8 cellular contexts compared by ENCODE assay signal in genomic region chr12:38138225-38139221, GRCh38.
A peak's percentile ranks its signal among the peaks of the same experiment; 100 is the strongest.
DNase-seq lines count a peak whose midpoint lies in the region; ATAC-seq and TF ChIP-seq lines count a peak whose summit lies in the region.

No MANE protein-coding gene starts in this region.

- H3K36me3 Mint-ChIP-seq in T-helper 1 cell treated with Interleukin-12 subunit alpha and Interleukin-12 subunit beta and Interleukin-4 antibody, amounts not matched to agents 30 μg/mL and 1 μg/mL, for 36 hours (ENCODE audit: low read depth) = no peaks in the 10 kb centered on the region

- H3K4me1 Mint-ChIP-seq in T-helper 1 cell treated with Interleukin-12 subunit alpha and Interleukin-12 subunit beta and Interleukin-4 antibody, amounts not matched to agents 30 μg/mL and 1 μg/mL, for 36 hours (ENCODE audit: low read depth) = peaks cover 6% of the 10 kb centered on the region

- no peaks in the 10 kb centered on the region for H3K79me2 ChIP-seq in DND-41 (ENCODE audit: insufficient read depth, low read length)

- H4K20me1 ChIP-seq in DND-41 (ENCODE audit: insufficient read depth, low read length) = no peaks in the 10 kb centered on the region

- H3K27me3 ChIP-seq in DND-41 (ENCODE audit: insufficient read depth, low read length, poor library complexity) = no peaks in the 10 kb centered on the region

- DNase-seq in DND-41 (peak; percentile 55), M059J (ENCODE audit: low read depth) (peak; percentile 58), astrocyte of the hippocampus (ENCODE audit: low read depth, low spot score) (peak; percentile 76), hypothalamus (lab: John Stamatoyannopoulos, UW) (peak in 45 of 51 donors; percentile 2 to 88 (median 44)), sciatic nerve (ENCODE audit: low spot score) (peak; percentile 87)

- ATAC-seq in DND-41 (ENCODE audit: insufficient read depth, low read depth) (peak; percentile 56; the same call in 2 of the 3 replicates), GM21619 (IDR thresholded peaks at IDR 0.05; ENCODE audit: unreplicated experiment) (peak; percentile 72), sciatic nerve (peak; percentile 80), HG03280 (IDR thresholded peaks at IDR 0.05; ENCODE audit: unreplicated experiment) (no peak)

- no peak overlapping the region; a peak in 1 of 4 replicates for H3K4me3 ChIP-seq in DND-41 (ENCODE audit: low read depth in 1 of 2, low read length in 2 of 2)

- peak overlapping the region; percentile 36; the same call in 1 of the 2 replicates for H3K4me2 ChIP-seq in DND-41 (ENCODE audit: insufficient read depth, low read length)

- no peaks in the 10 kb centered on the region for H3K9me3 Mint-ChIP-seq in T-helper 1 cell treated with Interleukin-12 subunit alpha and Interleukin-12 subunit beta and Interleukin-4 antibody, amounts not matched to agents 30 μg/mL and 1 μg/mL, for 36 hours

- H3K27me3 Mint-ChIP-seq in T-helper 1 cell treated with Interleukin-12 subunit alpha and Interleukin-12 subunit beta and Interleukin-4 antibody, amounts not matched to agents 30 μg/mL and 1 μg/mL, for 36 hours (ENCODE audit: low read depth) = no peaks in the 10 kb centered on the region

- H3K9ac ChIP-seq in DND-41 (ENCODE audit: low read depth, low read length) = no peak overlapping the region

- H3K27ac Mint-ChIP-seq in T-helper 1 cell treated with Interleukin-12 subunit alpha and Interleukin-12 subunit beta and Interleukin-4 antibody, amounts not matched to agents 30 μg/mL and 1 μg/mL, for 36 hours = no peak overlapping the region

- H3K27ac ChIP-seq in DND-41 (ENCODE audit: low read length) = no peak overlapping the region

- TF ChIP-seq CTCF in DND-41 (IDR thresholded peaks at IDR 0.05; ENCODE audit: borderline replicate concordance, extremely low read depth, low read length, poor library complexity, severe bottlenecking) = peak; percentile 91

- H3K36me3 ChIP-seq in DND-41 (ENCODE audit: insufficient read depth, low read length) = no peaks in the 10 kb centered on the region

- intact Hi-C loops in sciatic nerve (cut with DNase I) = loop anchor here (5.0 kb wide), 1 partner anchor 969 kb away; no protein-coding TSS in a partner anchor

- peak overlapping the region; percentile 71 for H2AFZ ChIP-seq in DND-41 (ENCODE audit: low read depth, low read length)

- H3K4me1 ChIP-seq in DND-41 (ENCODE audit: insufficient read depth, low read length) = 0 out of 2 replicates have a peak, but pooled peaks cover 3% of the 10 kb centered on the region

- H3K9me3 ChIP-seq in DND-41 (ENCODE audit: insufficient read depth, low read length, severe bottlenecking) = no peaks in the 10 kb centered on the region

- peak overlapping the region; percentile 85 for H3K4me3 Mint-ChIP-seq in T-helper 1 cell treated with Interleukin-12 subunit alpha and Interleukin-12 subunit beta and Interleukin-4 antibody, amounts not matched to agents 30 μg/mL and 1 μg/mL, for 36 hours
